Comparison of ENCODE assay signal across 8 cellular contexts in genomic region chr14:32076278-32077080, GRCh38. TPM values are rescaled to one million over a fixed set of nuclear protein-coding genes. Genes with fewer than 3 reads are reported as not detected.
DNase-seq lines count a peak whose midpoint lies in the region; ATAC-seq and TF ChIP-seq lines count a peak whose summit lies in the region.

No MANE protein-coding gene starts in this region.

- POLR2A ChIA-PET in activated CD4-positive, alpha-beta memory T cell treated with anti-CD3 and anti-CD28 coated beads for 36 hours (lab: Charles Lee) = interaction anchor here (1.1 to 2.2 kb wide), 5 partner anchors 26 to 868 kb away, joined by 3 to 15 read pairs (median 5); partner anchors contain the start of genes HECTD1, RNU6-7 and RNU6-8

- peaks cover 42% of the 10 kb centered on the region for H3K4me1 ChIP-seq in lower lobe of right lung

- H3K27ac Mint-ChIP-seq in activated CD4-positive, alpha-beta memory T cell treated with anti-CD3 and anti-CD28 coated beads for 36 hours = peak overlapping the region; percentile 85

- peak overlapping the region; percentile 95 for H3K27ac ChIP-seq in lower lobe of right lung

- H3K4me3 Mint-ChIP-seq in activated CD4-positive, alpha-beta memory T cell treated with anti-CD3 and anti-CD28 coated beads for 36 hours = peak overlapping the region; percentile 94

- intact Hi-C loops in activated CD4-positive, alpha-beta memory T cell treated with anti-CD3 and anti-CD28 coated beads for 36 hours (cut with micrococcal nuclease) = loop anchor here (1.0 to 10.0 kb wide), 9 partner anchors 139 to 1519 kb away; partner anchors contain the start of genes AP4S1, DTD2, G2E3 and HECTD1
- intact Hi-C loops in lower lobe of right lung (cut with DNase I) = no loop called here

- H3K36me3 ChIP-seq in lower lobe of right lung = no peaks in the 10 kb centered on the region

- peaks cover 26% of the 10 kb centered on the region for H3K4me1 Mint-ChIP-seq in activated CD4-positive, alpha-beta memory T cell treated with anti-CD3 and anti-CD28 coated beads for 36 hours (ENCODE audit: low read depth)

- H3K27me3 Mint-ChIP-seq in activated CD4-positive, alpha-beta memory T cell treated with anti-CD3 and anti-CD28 coated beads for 36 hours = peaks cover 2% of the 10 kb centered on the region

- peak overlapping the region; percentile 89 for H3K4me3 ChIP-seq in lower lobe of right lung

- no peak for TF ChIP-seq CTCF in AG09319 (IDR thresholded peaks at IDR 0.05; ENCODE audit: low read depth, low read length)
- no peak for TF ChIP-seq CTCF in lower lobe of right lung (IDR thresholded peaks at IDR 0.05)

- peaks cover 4% of the 10 kb centered on the region for H3K36me3 Mint-ChIP-seq in activated CD4-positive, alpha-beta memory T cell treated with anti-CD3 and anti-CD28 coated beads for 36 hours

- no peaks in the 10 kb centered on the region for H3K9me3 Mint-ChIP-seq in activated CD4-positive, alpha-beta memory T cell treated with anti-CD3 and anti-CD28 coated beads for 36 hours

- ATAC-seq in GM19043 (IDR thresholded peaks at IDR 0.05; ENCODE audit: low read depth, unreplicated experiment) = peak; percentile 46
- ATAC-seq in HG03354 (IDR thresholded peaks at IDR 0.05; ENCODE audit: poor library complexity, severe bottlenecking, unreplicated experiment) = peak; percentile 43
- peak; percentile 93 to 96 for ATAC-seq in lower lobe of right lung

- no peaks in the 10 kb centered on the region for H3K27me3 ChIP-seq in lower lobe of right lung (ENCODE audit: low read depth)

- CTCF ChIA-PET in activated CD4-positive, alpha-beta memory T cell treated with anti-CD3 and anti-CD28 coated beads for 36 hours (lab: Charles Lee) = interaction anchor here (0.7 to 14.9 kb wide), 8 partner anchors 123 to 483 kb away, joined by 3 to 299 read pairs (median 4); partner anchors contain the start of gene RNU6-8

- no peaks in the 10 kb centered on the region for H3K9me3 ChIP-seq in lower lobe of right lung

- peak; percentile 93 for DNase-seq in AG09319 (ENCODE audit: extremely low read depth, low read depth)
- peak; percentile 97 for DNase-seq in NCI-H510A (lab: John Stamatoyannopoulos, UW)
- DNase-seq in activated CD4-positive, alpha-beta memory T cell treated with anti-CD3 and anti-CD28 coated beads for 36 hours = peak; percentile 90
- peak; percentile 97 for DNase-seq in ecto neural progenitor cell (ENCODE audit: low spot score)
- DNase-seq in lower lobe of right lung = peak; percentile 97
- peak; percentile 70 to 81 for DNase-seq in stimulated activated CD4-positive, alpha-beta T cell treated with anti-CD3 and anti-CD28 coated beads, Interleukin-4, amount 100 ng/mL, for 48 hours (ENCODE audit: low read depth in 2 of 2)

RNA-seq across cellular contexts. Expression of gene ARHGAP5, which starts 0.6 kb away (rescaled TPM):
- 10 to 100 TPM; 41.6 to 41.9 TPM for total RNA-seq in activated CD4-positive, alpha-beta memory T cell treated with anti-CD3 and anti-CD28 coated beads for 36 hours
- 97.9 TPM for total RNA-seq in lower lobe of right lung

Comparison
In these comparisons a context has a peak if more than half of its experiments do, and no peak if none do; other contexts are left out.
1. Peak in every context shown above with its lines: DNase-seq, ATAC-seq, H3K4me3 ChIP-seq and H3K27ac ChIP-seq.
2. ATAC-seq: peak in every context shown above with its lines; median percentile 94 in lower lobe of right lung; 46 in GM19043; 43 in HG03354.